In genomic region chr6:7882505-7883257, GRCh38 we compare ENCODE assay signal across 1 cellular context.
TF ChIP-seq lines count a peak whose summit lies in the region.

No MANE protein-coding gene starts in this region.

TF ChIP-seq in HepG2, 621 proteins besides CTCF, POLR2A, EP300 and RAD21 (continued from another document):
- TF ChIP-seq TEAD3 (CRISPR knock-in tag; optimal IDR thresholded peaks at IDR 0.05; ENCODE audit: borderline replicate concordance) (no peak), U2AF2 (IDR thresholded peaks at IDR 0.05; ENCODE audit: low read depth, low read length) (no peak), RBAK (CRISPR knock-in tag; IDR thresholded peaks at IDR 0.05) (no peak), ZNF772 (CRISPR knock-in tag; IDR thresholded peaks at IDR 0.05) (no peak), ZZZ3 (CRISPR knock-in tag; IDR thresholded peaks at IDR 0.05; ENCODE audit: borderline replicate concordance) (no peak), ZNF143 (CRISPR knock-in tag; IDR thresholded peaks at IDR 0.05) (no peak), ARHGAP35 (CRISPR knock-in tag; IDR thresholded peaks at IDR 0.05; ENCODE audit: borderline replicate concordance) (no peak), ZNF432 (CRISPR knock-in tag; IDR thresholded peaks at IDR 0.05; ENCODE audit: borderline replicate concordance) (no peak), ZNF598 (CRISPR knock-in tag; IDR thresholded peaks at IDR 0.05; ENCODE audit: borderline replicate concordance) (no peak), ARID5B (CRISPR knock-in tag; IDR thresholded peaks at IDR 0.05) (peak; percentile 57; the same call in 1 of the 2 replicates), ZHX2 (IDR thresholded peaks at IDR 0.05; ENCODE audit: low read depth) (0 out of 2 replicates have a peak, but pooled peaks have one; percentile 28), ZHX2 (CRISPR knock-in tag; IDR thresholded peaks at IDR 0.05; ENCODE audit: borderline replicate concordance) (no peak), HOXA7 (CRISPR knock-in tag; IDR thresholded peaks at IDR 0.05) (no peak), ZNF616 (CRISPR knock-in tag; IDR thresholded peaks at IDR 0.05; ENCODE audit: low read depth) (no peak), FOXA1 (IDR thresholded peaks at IDR 0.05) (no peak), FOXA1 (CRISPR knock-in tag; IDR thresholded peaks at IDR 0.05) (0 out of 2 replicates have a peak, but pooled peaks have one; percentile 3), SOX13 (IDR thresholded peaks at IDR 0.05) (no peak), SOX13 (CRISPR knock-in tag; conservative IDR thresholded peaks at IDR 0.05 in 1 of 2, IDR thresholded peaks at IDR 0.05 in 1 of 2) (no peak; a peak in 1 of 4 replicates), ASH2L (IDR thresholded peaks at IDR 0.05; ENCODE audit: insufficient read length, low read depth, low read length) (peak; percentile 38), SOX5 (CRISPR knock-in tag; IDR thresholded peaks at IDR 0.05; ENCODE audit: borderline replicate concordance) (peak; percentile 49; the same call in 1 of the 2 replicates), ZNF546 (CRISPR knock-in tag; conservative IDR thresholded peaks at IDR 0.05) (no peak), GMEB1 (CRISPR knock-in tag; IDR thresholded peaks at IDR 0.05; ENCODE audit: borderline replicate concordance) (no peak), ZBTB38 (CRISPR knock-in tag; IDR thresholded peaks at IDR 0.05) (peak; percentile 59; the same call in 1 of the 2 replicates), ZNF260 (CRISPR knock-in tag; IDR thresholded peaks at IDR 0.05; ENCODE audit: borderline replicate concordance, low read depth) (no peak), MIER2 (CRISPR knock-in tag; IDR thresholded peaks at IDR 0.05) (no peak), ZNF577 (CRISPR knock-in tag; IDR thresholded peaks at IDR 0.05; ENCODE audit: borderline replicate concordance, low read depth) (no peak), RERE (CRISPR knock-in tag; IDR thresholded peaks at IDR 0.05; ENCODE audit: low read depth) (no peak), ZMYM4 (CRISPR knock-in tag; IDR thresholded peaks at IDR 0.05) (0 out of 2 replicates have a peak, but pooled peaks have one; percentile 18), ZNF672 (CRISPR knock-in tag; IDR thresholded peaks at IDR 0.05) (no peak), CHCHD3 (CRISPR knock-in tag; IDR thresholded peaks at IDR 0.05) (no peak), NR2F1 (CRISPR knock-in tag; IDR thresholded peaks at IDR 0.05) (peak; percentile 48 to 74; a peak in 3 of 4 replicates), ZNF589 (CRISPR knock-in tag; conservative IDR thresholded peaks at IDR 0.05) (no peak)
